In the genomic region with DNA sequence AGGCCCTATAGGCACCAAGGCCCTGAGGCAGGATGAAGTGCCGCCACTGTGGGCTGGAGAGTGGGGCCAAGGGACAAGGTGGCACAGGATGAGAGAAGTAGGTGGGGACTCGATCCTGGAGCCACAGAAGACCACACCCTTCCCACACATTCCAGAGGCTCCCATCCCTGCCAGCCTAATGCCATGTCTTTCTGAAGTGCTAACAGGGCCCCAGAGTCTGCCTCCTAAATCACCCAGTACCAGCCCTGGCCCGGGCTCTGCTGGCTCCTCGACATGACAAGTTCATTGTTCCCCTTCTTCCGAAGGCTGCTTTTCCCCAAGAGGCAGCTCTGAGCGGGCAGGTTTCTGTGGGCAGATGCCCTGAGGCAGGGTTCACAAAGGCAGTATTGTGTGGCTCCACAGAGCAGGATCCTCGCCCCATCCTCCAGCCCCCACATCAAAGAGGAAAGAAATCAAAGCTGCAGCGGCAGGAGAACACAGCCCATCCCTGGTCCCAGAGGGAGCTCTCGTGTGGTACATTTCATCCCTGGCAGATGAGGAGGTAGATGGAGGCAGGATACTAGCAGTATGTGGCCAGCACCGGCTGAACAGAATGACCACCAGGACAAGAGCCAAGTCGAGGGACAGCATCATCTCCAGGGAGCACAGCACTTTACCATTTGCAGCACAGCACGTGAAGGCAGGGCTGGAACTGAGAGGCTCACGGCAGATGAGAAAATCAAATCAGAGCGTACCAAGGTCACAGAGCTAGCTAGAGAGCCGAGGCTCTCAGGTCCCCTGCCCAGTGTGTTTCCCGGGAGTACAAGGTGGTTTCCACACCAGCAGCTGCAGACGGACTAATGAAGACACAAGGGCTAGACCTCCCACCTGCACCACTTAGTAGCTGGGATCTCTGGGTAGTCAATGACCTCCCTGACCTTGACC, we compare ENCODE assay signal across 1 cellular context.
TF ChIP-seq lines count a peak whose summit lies in the region.

No MANE protein-coding gene starts in this region.

TF ChIP-seq in GM23338, 12 proteins besides CTCF, POLR2A, EP300 and RAD21 (continued from another document):
- TF ChIP-seq, protein P1, sequence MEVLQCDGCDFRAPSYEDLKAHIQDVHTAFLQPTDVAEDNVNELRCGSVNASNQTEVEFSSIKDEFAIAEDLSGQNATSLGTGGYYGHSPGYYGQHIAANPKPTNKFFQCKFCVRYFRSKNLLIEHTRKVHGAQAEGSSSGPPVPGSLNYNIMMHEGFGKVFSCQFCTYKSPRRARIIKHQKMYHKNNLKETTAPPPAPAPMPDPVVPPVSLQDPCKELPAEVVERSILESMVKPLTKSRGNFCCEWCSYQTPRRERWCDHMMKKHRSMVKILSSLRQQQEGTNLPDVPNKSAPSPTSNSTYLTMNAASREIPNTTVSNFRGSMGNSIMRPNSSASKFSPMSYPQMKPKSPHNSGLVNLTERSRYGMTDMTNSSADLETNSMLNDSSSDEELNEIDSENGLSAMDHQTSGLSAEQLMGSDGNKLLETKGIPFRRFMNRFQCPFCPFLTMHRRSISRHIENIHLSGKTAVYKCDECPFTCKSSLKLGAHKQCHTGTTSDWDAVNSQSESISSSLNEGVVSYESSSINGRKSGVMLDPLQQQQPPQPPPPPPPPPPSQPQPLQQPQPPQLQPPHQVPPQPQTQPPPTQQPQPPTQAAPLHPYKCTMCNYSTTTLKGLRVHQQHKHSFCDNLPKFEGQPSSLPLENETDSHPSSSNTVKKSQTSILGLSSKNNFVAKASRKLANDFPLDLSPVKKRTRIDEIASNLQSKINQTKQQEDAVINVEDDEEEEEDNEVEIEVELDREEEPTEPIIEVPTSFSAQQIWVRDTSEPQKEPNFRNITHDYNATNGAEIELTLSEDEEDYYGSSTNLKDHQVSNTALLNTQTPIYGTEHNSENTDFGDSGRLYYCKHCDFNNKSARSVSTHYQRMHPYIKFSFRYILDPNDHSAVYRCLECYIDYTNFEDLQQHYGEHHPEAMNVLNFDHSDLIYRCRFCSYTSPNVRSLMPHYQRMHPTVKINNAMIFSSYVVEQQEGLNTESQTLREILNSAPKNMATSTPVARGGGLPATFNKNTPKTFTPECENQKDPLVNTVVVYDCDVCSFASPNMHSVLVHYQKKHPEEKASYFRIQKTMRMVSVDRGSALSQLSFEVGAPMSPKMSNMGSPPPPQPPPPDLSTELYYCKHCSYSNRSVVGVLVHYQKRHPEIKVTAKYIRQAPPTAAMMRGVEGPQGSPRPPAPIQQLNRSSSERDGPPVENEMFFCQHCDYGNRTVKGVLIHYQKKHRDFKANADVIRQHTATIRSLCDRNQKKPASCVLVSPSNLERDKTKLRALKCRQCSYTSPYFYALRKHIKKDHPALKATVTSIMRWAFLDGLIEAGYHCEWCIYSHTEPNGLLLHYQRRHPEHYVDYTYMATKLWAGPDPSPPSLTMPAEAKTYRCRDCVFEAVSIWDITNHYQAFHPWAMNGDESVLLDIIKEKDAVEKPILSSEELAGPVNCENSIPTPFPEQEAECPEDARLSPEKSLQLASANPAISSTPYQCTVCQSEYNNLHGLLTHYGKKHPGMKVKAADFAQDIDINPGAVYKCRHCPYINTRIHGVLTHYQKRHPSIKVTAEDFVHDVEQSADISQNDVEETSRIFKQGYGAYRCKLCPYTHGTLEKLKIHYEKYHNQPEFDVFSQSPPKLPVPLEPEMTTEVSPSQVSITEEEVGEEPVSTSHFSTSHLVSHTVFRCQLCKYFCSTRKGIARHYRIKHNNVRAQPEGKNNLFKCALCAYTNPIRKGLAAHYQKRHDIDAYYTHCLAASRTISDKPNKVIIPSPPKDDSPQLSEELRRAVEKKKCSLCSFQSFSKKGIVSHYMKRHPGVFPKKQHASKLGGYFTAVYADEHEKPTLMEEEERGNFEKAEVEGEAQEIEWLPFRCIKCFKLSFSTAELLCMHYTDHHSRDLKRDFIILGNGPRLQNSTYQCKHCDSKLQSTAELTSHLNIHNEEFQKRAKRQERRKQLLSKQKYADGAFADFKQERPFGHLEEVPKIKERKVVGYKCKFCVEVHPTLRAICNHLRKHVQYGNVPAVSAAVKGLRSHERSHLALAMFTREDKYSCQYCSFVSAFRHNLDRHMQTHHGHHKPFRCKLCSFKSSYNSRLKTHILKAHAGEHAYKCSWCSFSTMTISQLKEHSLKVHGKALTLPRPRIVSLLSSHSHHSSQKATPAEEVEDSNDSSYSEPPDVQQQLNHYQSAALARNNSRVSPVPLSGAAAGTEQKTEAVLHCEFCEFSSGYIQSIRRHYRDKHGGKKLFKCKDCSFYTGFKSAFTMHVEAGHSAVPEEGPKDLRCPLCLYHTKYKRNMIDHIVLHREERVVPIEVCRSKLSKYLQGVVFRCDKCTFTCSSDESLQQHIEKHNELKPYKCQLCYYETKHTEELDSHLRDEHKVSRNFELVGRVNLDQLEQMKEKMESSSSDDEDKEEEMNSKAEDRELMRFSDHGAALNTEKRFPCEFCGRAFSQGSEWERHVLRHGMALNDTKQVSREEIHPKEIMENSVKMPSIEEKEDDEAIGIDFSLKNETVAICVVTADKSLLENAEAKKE (CRISPR knock-in tag; IDR thresholded peaks at IDR 0.05), result no peak
- TF ChIP-seq, protein P2, sequence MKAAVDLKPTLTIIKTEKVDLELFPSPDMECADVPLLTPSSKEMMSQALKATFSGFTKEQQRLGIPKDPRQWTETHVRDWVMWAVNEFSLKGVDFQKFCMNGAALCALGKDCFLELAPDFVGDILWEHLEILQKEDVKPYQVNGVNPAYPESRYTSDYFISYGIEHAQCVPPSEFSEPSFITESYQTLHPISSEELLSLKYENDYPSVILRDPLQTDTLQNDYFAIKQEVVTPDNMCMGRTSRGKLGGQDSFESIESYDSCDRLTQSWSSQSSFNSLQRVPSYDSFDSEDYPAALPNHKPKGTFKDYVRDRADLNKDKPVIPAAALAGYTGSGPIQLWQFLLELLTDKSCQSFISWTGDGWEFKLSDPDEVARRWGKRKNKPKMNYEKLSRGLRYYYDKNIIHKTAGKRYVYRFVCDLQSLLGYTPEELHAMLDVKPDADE (IDR thresholded peaks at IDR 0.05), result no peak
